In genomic region chr18:59084286-59084779, GRCh38 we compare ENCODE assay signal across 8 cellular contexts. TPM values are rescaled to one million over a fixed set of nuclear protein-coding genes. Genes with fewer than 3 reads are reported as not detected.
DNase-seq lines count a peak whose midpoint lies in the region; ATAC-seq, FAIRE-seq and TF ChIP-seq lines count a peak whose summit lies in the region.

No MANE protein-coding gene starts in this region.

- H3K36me3 ChIP-seq in A673 (ENCODE audit: insufficient read depth, low read length, poor library complexity, severe bottlenecking) (no peaks in the 10 kb centered on the region), MM.1S (replicated peaks; ENCODE audit: insufficient read depth, low read length) (no peaks in the 10 kb centered on the region), gastroesophageal sphincter (no peaks in the 10 kb centered on the region), osteoblast (ENCODE audit: insufficient read depth, low read length) (no peaks in the 10 kb centered on the region), tibial nerve (no peaks in the 10 kb centered on the region)

- FAIRE-seq in GM19239 (lab: Jason Lieb, UNC) = peak; percentile 97

- H3K9ac ChIP-seq in MM.1S (ENCODE audit: low read length) = peak overlapping the region; percentile 53

- TF ChIP-seq POLR2A in gastroesophageal sphincter (IDR thresholded peaks at IDR 0.05) (no peak), tibial nerve (IDR thresholded peaks at IDR 0.05) (no peak)

- peak; percentile 95 for TF ChIP-seq CTCF in A673 (conservative IDR thresholded peaks at IDR 0.05; ENCODE audit: low read depth, low read length)
- TF ChIP-seq CTCF in MM.1S (IDR thresholded peaks at IDR 0.05; ENCODE audit: low read length) = peak; percentile 91
- TF ChIP-seq CTCF in gastroesophageal sphincter (IDR thresholded peaks at IDR 0.05) = peak; percentile 60 to 78 (median 62)
- TF ChIP-seq CTCF in osteoblast (IDR thresholded peaks at IDR 0.05; ENCODE audit: extremely low read depth, low read depth, low read length) = peak; percentile 96
- TF ChIP-seq CTCF in tibial nerve (IDR thresholded peaks at IDR 0.05) = peak; percentile 52 to 83 (median 72)

- H3K4me3 ChIP-seq in A673 (ENCODE audit: low read depth, low read length, poor library complexity, severe bottlenecking) = no peak overlapping the region
- H3K4me3 ChIP-seq in MM.1S (ENCODE audit: low read length) = peak overlapping the region; percentile 17; the same call in 1 of the 2 replicates
- no peak overlapping the region for H3K4me3 ChIP-seq in gastroesophageal sphincter
- no peak overlapping the region for H3K4me3 ChIP-seq in osteoblast (ENCODE audit: insufficient read depth, low read length)
- peak overlapping the region in 1 of 4 donors; percentile 29 for H3K4me3 ChIP-seq in tibial nerve

- H3F3A ChIP-seq in MM.1S (ENCODE audit: insufficient read depth, low read length) = peaks cover 48% of the 10 kb centered on the region

- WGBS in gastroesophageal sphincter (ENCODE audit: low coverage in 1 of 2), 2 donors = 0% methylated on average over 5 to 7 of the region's 7 CpGs
- WGBS in tibial nerve, 2 donors = 3 to 6% methylated on average over 7 of the region's 7 CpGs

- H3K27ac ChIP-seq in A673 (ENCODE audit: low read depth, low read length, poor library complexity, severe bottlenecking) = peak overlapping the region; percentile 4
- H3K27ac ChIP-seq in MM.1S (ENCODE audit: low read length) = peak overlapping the region; percentile 94
- no peak overlapping the region for H3K27ac ChIP-seq in gastroesophageal sphincter
- no peak overlapping the region for H3K27ac ChIP-seq in osteoblast (ENCODE audit: low read depth, low read length)
- no peak overlapping the region for H3K27ac ChIP-seq in tibial nerve

- H3K27me3 ChIP-seq in A673 (replicated peaks; ENCODE audit: insufficient read depth, low read depth, low read length, poor library complexity) (no peaks in the 10 kb centered on the region), MM.1S (replicated peaks; ENCODE audit: insufficient read depth, low read length) (no peaks in the 10 kb centered on the region), gastroesophageal sphincter (peaks cover 29% of the 10 kb centered on the region), osteoblast (ENCODE audit: insufficient read depth, low read length) (peaks cover 23% of the 10 kb centered on the region), tibial nerve (peaks cover 0 to 9% of the 10 kb centered on the region in 2 donors)

- ATAC-seq in gastroesophageal sphincter = peak; percentile 39

- intact Hi-C loops in A673 (cut with micrococcal nuclease; ENCODE audit: unreplicated experiment) = loop anchor here (2.0 to 5.0 kb wide), 2 partner anchors 138 to 318 kb away; partner anchors contain the start of gene GRP

- CTCF ChIA-PET in A673 (lab: Charles Lee) = interaction anchor here (0.6 to 1.8 kb wide), 7 partner anchors 14 to 318 kb away, joined by 3 to 14 read pairs (median 7); no protein-coding TSS in a partner anchor

- DNase-seq in A673 (ENCODE audit: low spot score) (peak; percentile 92), GM19239 (ENCODE audit: insufficient read length, low spot score) (peak; percentile 56), MM.1S (peak; percentile 83), SHP77 (lab: John Stamatoyannopoulos, UW) (peak; percentile 90 to 91), osteoblast (ENCODE audit: insufficient read length, low spot score, missing footprints) (peak; percentile 80), tibial nerve (ENCODE audit: low spot score in 2 of 2) (peak; percentile 35 to 63)
- peak; percentile 41 for DNase-seq in activated effector memory CD4-positive, alpha-beta T cell treated with Interleukin-2 at 50 U/mL for 16 hours

- peaks cover 28% of the 10 kb centered on the region for H3K4me1 ChIP-seq in A673 (ENCODE audit: insufficient read depth, low read length, poor library complexity, severe bottlenecking)
- H3K4me1 ChIP-seq in MM.1S (ENCODE audit: low read length) = peaks cover 53% of the 10 kb centered on the region
- H3K4me1 ChIP-seq in gastroesophageal sphincter = peaks cover 0 to 4% (median 0%) of the 10 kb centered on the region in 3 donors
- H3K4me1 ChIP-seq in osteoblast (ENCODE audit: insufficient read depth, low read length) = peaks cover 11% of the 10 kb centered on the region
- no peaks in the 10 kb centered on the region for H3K4me1 ChIP-seq in tibial nerve

- H3K4me2 ChIP-seq in MM.1S (ENCODE audit: low read depth, low read length) (peak overlapping the region; percentile 59), osteoblast (ENCODE audit: insufficient read depth, low read length) (no peak overlapping the region)

- no TSS peak for BruUV-seq in A673 (replicated peaks; lab: Mats Ljungman, UMichigan)

- H3K9me3 ChIP-seq in A673 (ENCODE audit: low read depth, low read length, poor library complexity, severe bottlenecking) (no peaks in the 10 kb centered on the region), MM.1S (replicated peaks; ENCODE audit: insufficient read depth, low read length) (no peaks in the 10 kb centered on the region), gastroesophageal sphincter (no peaks in the 10 kb centered on the region), osteoblast (ENCODE audit: low read depth, low read length) (no peaks in the 10 kb centered on the region), tibial nerve (no peaks in the 10 kb centered on the region)

- H3K79me2 ChIP-seq in MM.1S (ENCODE audit: low read length) = no peaks in the 10 kb centered on the region
- no peaks in the 10 kb centered on the region for H3K79me2 ChIP-seq in osteoblast (ENCODE audit: insufficient read depth, low read length)

- POLR2A ChIA-PET in A673 (lab: Charles Lee; ENCODE audit: low non-redundant PET) = interaction anchor here (0.6 kb wide), 1 partner anchor 142 kb away, joined by 3 read pairs; no protein-coding TSS in a partner anchor

- H2AFZ ChIP-seq in MM.1S (ENCODE audit: low read length) (peak overlapping the region; percentile 56; the same call in 1 of the 2 replicates), osteoblast (ENCODE audit: low read length) (no peak overlapping the region)

- no peaks in the 10 kb centered on the region for H4K20me1 ChIP-seq in MM.1S (ENCODE audit: insufficient read depth, low read length)
- H4K20me1 ChIP-seq in osteoblast (ENCODE audit: insufficient read depth, low read length) = no peaks in the 10 kb centered on the region

- H3K9me2 ChIP-seq in MM.1S (replicated peaks; ENCODE audit: insufficient read depth, low read length) = no peaks in the 10 kb centered on the region

- TF ChIP-seq EP300 in gastroesophageal sphincter (IDR thresholded peaks at IDR 0.05) = no peak
- TF ChIP-seq EP300 in tibial nerve (IDR thresholded peaks at IDR 0.05) = no peak

RNA-seq across cellular contexts. Expression of gene SEC11C, which starts 55.4 kb away (rescaled TPM):
- total RNA-seq in A673 (2021) = 300 and 355 TPM in 2 replicates
- 10 to 100 TPM; 14.7 to 25.2 (median 21.6) TPM for total RNA-seq in gastroesophageal sphincter
- 10.1 and 10.6 TPM in 2 replicates for total RNA-seq in osteoblast
- 10 to 100 TPM; 12.2 to 36.7 (median 30.2) TPM for total RNA-seq in tibial nerve

Comparison
In these comparisons a context has a peak if more than half of its experiments do, and no peak if none do; other contexts are left out.
1. DNase-seq: peak in every context shown above with its lines; median percentile 92 in A673; 90 in SHP77; 83 in MM.1S; 80 in osteoblast; 56 in GM19239; 49 in tibial nerve; 41 in activated effector memory CD4-positive, alpha-beta T cell treated with Interleukin-2 at 50 U/mL for 16 hours.
2. H3K27ac ChIP-seq: peak in A673 (single experiment) and MM.1S (single experiment); none in gastroesophageal sphincter (0 of 4), osteoblast (single experiment) and tibial nerve (0 of 4).
3. Peak in every context shown above with its lines, with median percentiles within 50 percentile points of each other: CTCF ChIP-seq.